ENCODE assay signal across 1 cellular context in genomic region chr1:43008425-43009108, GRCh38.
A peak's percentile ranks its signal among the peaks of the same experiment; 100 is the strongest.
TF ChIP-seq lines count a peak whose summit lies in the region.

No MANE protein-coding gene starts in this region.

TF ChIP-seq in WTC11, 78 proteins besides CTCF, POLR2A, EP300 and RAD21 (continued from another document):
- peak; percentile 83 for TF ChIP-seq MAX (CRISPR knock-in tag; IDR thresholded peaks at IDR 0.05)
- 0 out of 2 replicates have a peak, but pooled peaks have one; percentile 20 for TF ChIP-seq E2F1 (CRISPR knock-in tag; IDR thresholded peaks at IDR 0.05)
- peak; percentile 73 for TF ChIP-seq PRDM15 (CRISPR knock-in tag; IDR thresholded peaks at IDR 0.05)
- peak; percentile 91 for TF ChIP-seq ZBTB43 (CRISPR knock-in tag; IDR thresholded peaks at IDR 0.05)
- 0 out of 2 replicates have a peak, but pooled peaks have one; percentile 21 for TF ChIP-seq ZNF219 (CRISPR knock-in tag; IDR thresholded peaks at IDR 0.05; ENCODE audit: borderline replicate concordance)
- TF ChIP-seq RORB (CRISPR knock-in tag; IDR thresholded peaks at IDR 0.05), result no peak
- TF ChIP-seq CDX4 (CRISPR knock-in tag; IDR thresholded peaks at IDR 0.05; ENCODE audit: borderline replicate concordance), result no peak
- TF ChIP-seq ZNF263 (CRISPR knock-in tag; IDR thresholded peaks at IDR 0.05; ENCODE audit: low read depth), result 0 out of 2 replicates have a peak, but pooled peaks have one; percentile 41
- TF ChIP-seq HMGA2 (CRISPR knock-in tag; IDR thresholded peaks at IDR 0.05), result peak; percentile 17; the same call in 1 of the 2 replicates
TF ChIP-seq in WTC11: peak in this region for 18.
